17 cellular contexts compared by ENCODE assay signal in genomic region chr1:55535724-55536262, GRCh38.
DNase-seq lines count a peak whose midpoint lies in the region; ATAC-seq, FAIRE-seq and TF ChIP-seq lines count a peak whose summit lies in the region.
"Had no signal": no experiment of that assay in that cellular context is flagged by ENCODE, and none has a peak within 500 bp of the region (broad histone marks: within the 10 kb centered on the region; RNA-seq: fewer than 3 reads in every experiment).

No MANE protein-coding gene starts in this region.

- H3K9me3 ChIP-seq in HepG2 (ENCODE audit: low read length): no peaks in the 10 kb centered on the region
- no peaks in the 10 kb centered on the region for H3K9me3 ChIP-seq in right lobe of liver
- no peaks in the 10 kb centered on the region for H3K9me3 ChIP-seq in muscle layer of colon (ENCODE audit: low read length)
- no peaks in the 10 kb centered on the region for H3K9me3 ChIP-seq in aorta (ENCODE audit: control insufficient read depth, low read length)
- H3K9me3 ChIP-seq: BLaER1, Caco-2 had no signal

- no peak for TF ChIP-seq RAD21 in HepG2 (CRISPR knock-in tag; IDR thresholded peaks at IDR 0.05)

- no peak for TF ChIP-seq POLR2A in HepG2 (IDR thresholded peaks at IDR 0.05; ENCODE audit: insufficient read depth in 1 of 2, low read depth in 2 of 2, low read length in 2 of 2)
- TF ChIP-seq POLR2A in right lobe of liver (IDR thresholded peaks at IDR 0.05): no peak

- TF ChIP-seq CTCF in HepG2 (CRISPR knock-in tag; IDR thresholded peaks at IDR 0.05) (no peak), right lobe of liver (IDR thresholded peaks at IDR 0.05) (no peak)

- H3K27me3 ChIP-seq in HepG2 (ENCODE audit: control insufficient read depth in 1 of 2, insufficient read depth in 2 of 2, low read length in 2 of 2): no peaks in the 10 kb centered on the region
- H3K27me3 ChIP-seq in right lobe of liver: no peaks in the 10 kb centered on the region
- no peaks in the 10 kb centered on the region for H3K27me3 ChIP-seq in muscle layer of colon (ENCODE audit: control insufficient read depth in 1 of 2, insufficient read depth in 2 of 2, low read length in 2 of 2)
- H3K27me3 ChIP-seq in rectal smooth muscle tissue (ENCODE audit: control insufficient read depth, insufficient read depth, low read length): no peaks in the 10 kb centered on the region
- H3K27me3 ChIP-seq in aorta (ENCODE audit: control insufficient read depth in 1 of 2, insufficient read depth in 2 of 2, low read length in 1 of 2): peaks cover 0 to 2% of the 10 kb centered on the region in 2 donors
- H3K27me3 ChIP-seq: BLaER1 had no signal

- 94% methylated on average over 3 of the region's 3 CpGs for WGBS in HepG2 (ENCODE audit: low lambda C conversion rate)
- 67% methylated on average over 3 of the region's 3 CpGs for WGBS in right lobe of liver (ENCODE audit: insufficient coverage, low coverage, low lambda C conversion rate, missing lambda C conversion rate)
- WGBS in aorta, 2 donors: 87 to 96% methylated on average over 3 of the region's 3 CpGs

- no TSS peak for BruUV-seq in HepG2 (replicated peaks; lab: Mats Ljungman, UMichigan)

- H4K20me1 ChIP-seq in HepG2 (ENCODE audit: insufficient read depth, low read length): no peaks in the 10 kb centered on the region
- H4K20me1 ChIP-seq: BLaER1 had no signal

- H3K4me3 ChIP-seq in HepG2 (replicated peaks in 1 of 3; ENCODE audit: insufficient read depth in 1 of 3, low read depth in 2 of 3, low read length in 3 of 3) (no peak overlapping the region), right lobe of liver (no peak overlapping the region), muscle layer of colon (ENCODE audit: low read depth in 1 of 2, low read length in 2 of 2) (no peak overlapping the region), rectal smooth muscle tissue (ENCODE audit: low read length) (no peak overlapping the region), aorta (ENCODE audit: low read length in 2 of 2) (no peak overlapping the region)
- H3K4me3 ChIP-seq: BLaER1 had no signal

- no peak for FAIRE-seq in HepG2 (lab: Jason Lieb, UNC)
- FAIRE-seq: H54 had no signal

- POLR2A ChIA-PET in HepG2 (lab: Yijun Ruan, JAX): interaction anchor here (1.3 kb wide), 1 partner anchor 106 kb away, joined by 3 read pairs; no protein-coding TSS in a partner anchor

- intact Hi-C loops in HepG2 (cut with micrococcal nuclease; ENCODE audit: unreplicated experiment) (no loop called here), right lobe of liver (cut with DNase I) (no loop called here), aorta (cut with DNase I) (no loop called here)

- TF ChIP-seq EP300 in HepG2 (IDR thresholded peaks at IDR 0.05; ENCODE audit: low read depth in 2 of 2, low read length in 2 of 2): no peak
- TF ChIP-seq EP300 in HepG2 (CRISPR knock-in tag; IDR thresholded peaks at IDR 0.05; ENCODE audit: borderline replicate concordance): no peak

- CTCF ChIA-PET in HepG2 (lab: Yijun Ruan, JAX; ENCODE audit: low intra/inter-chr PET ratio, low total read pairs): no interaction called here

- no peak overlapping the region for H3K4me2 ChIP-seq in HepG2 (ENCODE audit: low read depth, low read length)

- no peaks in the 10 kb centered on the region for H3K36me3 ChIP-seq in HepG2 (replicated peaks in 1 of 2; ENCODE audit: control insufficient read depth in 1 of 2, insufficient read depth in 2 of 2, low read length in 2 of 2)
- H3K36me3 ChIP-seq in right lobe of liver: no peaks in the 10 kb centered on the region
- no peaks in the 10 kb centered on the region for H3K36me3 ChIP-seq in muscle layer of colon (ENCODE audit: insufficient read depth, low read length)
- H3K36me3 ChIP-seq in rectal smooth muscle tissue (ENCODE audit: control insufficient read depth, insufficient read depth, low read length): no peaks in the 10 kb centered on the region
- H3K36me3 ChIP-seq in aorta (ENCODE audit: control insufficient read depth in 1 of 2, insufficient read depth in 2 of 2, low read length in 1 of 2): no peaks in the 10 kb centered on the region
- H3K36me3 ChIP-seq: BLaER1 had no signal

- no peak overlapping the region for H3K9ac ChIP-seq in HepG2 (ENCODE audit: insufficient read depth, low read depth, low read length)
- H3K9ac ChIP-seq in muscle layer of colon (ENCODE audit: low read length): no peak overlapping the region
- H3K9ac ChIP-seq in rectal smooth muscle tissue (ENCODE audit: low read length): no peak overlapping the region
- H3K9ac ChIP-seq: BLaER1 had no signal

- no peak overlapping the region for H2AFZ ChIP-seq in HepG2 (ENCODE audit: low read length)

- H3K27ac ChIP-seq in HepG2 (ENCODE audit: extremely low read length, insufficient read depth, low read length) (peak overlapping the region; percentile 72), right lobe of liver (no peak overlapping the region), muscle layer of colon (ENCODE audit: low read depth, low read length) (peak overlapping the region; percentile 8), rectal smooth muscle tissue (ENCODE audit: low read depth, low read length) (peak overlapping the region; percentile 48), aorta (ENCODE audit: low read depth in 1 of 2, low read length in 2 of 2) (no peak overlapping the region)
- H3K27ac ChIP-seq: BLaER1 had no signal

- in situ Hi-C loops in HepG2 (cut with HindIII; ENCODE audit: extremely low pct_ligation_motif_present, low pct_unique_long_range_greater_than_20kb): loop anchor here (10.0 kb wide), 1 partner anchor 101 kb away; no protein-coding TSS in a partner anchor

- ATAC-seq in HepG2 (no peak), right lobe of liver (no peak), HG03378 (IDR thresholded peaks at IDR 0.05; ENCODE audit: unreplicated experiment) (no peak), aorta (ENCODE audit: low FRiP score) (no peak), HG03571 (IDR thresholded peaks at IDR 0.05; ENCODE audit: unreplicated experiment) (no peak), GM21526 (IDR thresholded peaks at IDR 0.05; ENCODE audit: low FRiP score, unreplicated experiment) (no peak)
- ATAC-seq: HCT116 had no signal

- DNase-seq in HepG2 (ENCODE audit: low spot score): no peak
- DNase-seq in right lobe of liver: no peak
- DNase-seq in aorta: no peak
- DNase-seq: 8988T; AML-193; Caco-2; CD8-positive, alpha-beta memory T cell; DMS53; GF-D8 had no signal

- no peaks in the 10 kb centered on the region for H3K79me2 ChIP-seq in HepG2 (ENCODE audit: insufficient read depth, low read length)

- peaks cover 61% of the 10 kb centered on the region for H3K4me1 ChIP-seq in HepG2 (ENCODE audit: insufficient read depth, low read length)
- H3K4me1 ChIP-seq in right lobe of liver: no peaks in the 10 kb centered on the region
- H3K4me1 ChIP-seq in muscle layer of colon (ENCODE audit: insufficient read depth, low read length): peaks cover 29% of the 10 kb centered on the region
- H3K4me1 ChIP-seq in rectal smooth muscle tissue (ENCODE audit: control insufficient read depth, insufficient read depth, low read length): peaks cover 5% of the 10 kb centered on the region
- no peaks in the 10 kb centered on the region for H3K4me1 ChIP-seq in aorta (ENCODE audit: control insufficient read depth in 1 of 2, insufficient read depth in 2 of 2, low read length in 2 of 2)

TF ChIP-seq in HepG2, 621 proteins besides CTCF, POLR2A, EP300 and RAD21 (continues in another document):
- TF ChIP-seq CC2D1A (CRISPR knock-in tag; IDR thresholded peaks at IDR 0.05) (no peak), ATF7 (IDR thresholded peaks at IDR 0.05) (no peak), ATF7 (CRISPR knock-in tag; IDR thresholded peaks at IDR 0.05) (no peak), ZGPAT (CRISPR knock-in tag; IDR thresholded peaks at IDR 0.05) (no peak)

Comparison
In these comparisons a context has a peak if more than half of its experiments do, and no peak if none do; other contexts are left out.
1. H3K27ac ChIP-seq: peak in HepG2 (single experiment), muscle layer of colon (single experiment) and rectal smooth muscle tissue (single experiment); none in right lobe of liver (0 of 3) and aorta (0 of 2).